1 cellular context compared by ENCODE assay signal in genomic region chr21:33541105-33541711, GRCh38.
TF ChIP-seq lines count a peak whose summit lies in the region.

No MANE protein-coding gene starts in this region.

TF ChIP-seq in K562, 482 proteins besides CTCF, POLR2A, EP300 and RAD21 (continued from another document and continues in another):
- TF ChIP-seq RBM39 (optimal IDR thresholded peaks at IDR 0.05; ENCODE audit: low read depth, low read length) (peak; percentile 59), BRD4 (IDR thresholded peaks at IDR 0.05) (no peak), ZNF512 (tag; IDR thresholded peaks at IDR 0.05) (no peak), NFIC (IDR thresholded peaks at IDR 0.05) (no peak), ZSCAN29 (IDR thresholded peaks at IDR 0.05) (no peak), YY1 (IDR thresholded peaks at IDR 0.05; ENCODE audit: borderline replicate concordance in 1 of 3, control insufficient read depth in 1 of 3, extremely low read depth in 1 of 3, insufficient read depth in 3 of 3, insufficient read length in 1 of 3, insufficient replicate concordance in 2 of 3, low read depth in 1 of 3, low read length in 2 of 3) (no peak), ZNF324 (CRISPR knock-in tag; IDR thresholded peaks at IDR 0.05) (no peak), CREB1 (IDR thresholded peaks at IDR 0.05) (no peak; the same call in 1 of the 2 replicates), CREB1 (CRISPR knock-in tag; IDR thresholded peaks at IDR 0.05) (peak; percentile 32; the same call in 1 of the 2 replicates), ETV1 (tag; conservative IDR thresholded peaks at IDR 0.05; ENCODE audit: low read depth) (peak; percentile 89), ZBTB12 (CRISPR knock-in tag; IDR thresholded peaks at IDR 0.05) (peak; percentile 33; the same call in 1 of the 2 replicates), ZKSCAN1 (IDR thresholded peaks at IDR 0.05; ENCODE audit: low read depth, low read length) (0 out of 2 replicates have a peak, but pooled peaks have one; percentile 40), CREBBP (IDR thresholded peaks at IDR 0.05; ENCODE audit: low read depth, low read length) (no peak), TBL1XR1 (IDR thresholded peaks at IDR 0.05; ENCODE audit: low read length in 2 of 2) (peak; percentile 34 to 49; a peak in 1 of 4 replicates), PRMT5 (CRISPR knock-in tag; IDR thresholded peaks at IDR 0.05) (no peak), CBX3 (IDR thresholded peaks at IDR 0.05; ENCODE audit: borderline replicate concordance in 1 of 2, low read length in 2 of 2) (peak in 1 of 2 experiments; percentile 52; a peak in 1 of 3 replicates), NRF1 (conservative IDR thresholded peaks at IDR 0.05 in 1 of 2, IDR thresholded peaks at IDR 0.05 in 1 of 2) (0 out of 4 replicates have a peak, but pooled peaks of 1 of the 2 experiments have one; percentile 11), ARID4B (CRISPR knock-in tag; IDR thresholded peaks at IDR 0.05) (no peak), CBX1 (IDR thresholded peaks at IDR 0.05; ENCODE audit: low read depth) (peak; percentile 69; the same call in 1 of the 2 replicates), ZNF644 (tag; IDR thresholded peaks at IDR 0.05; ENCODE audit: low read depth) (0 out of 2 replicates have a peak, but pooled peaks have one; percentile 11), ADNP (tag; IDR thresholded peaks at IDR 0.05) (peak; percentile 92), ZNF511 (CRISPR knock-in tag; IDR thresholded peaks at IDR 0.05) (peak; percentile 77; the same call in 1 of the 2 replicates), CXXC5 (CRISPR knock-in tag; IDR thresholded peaks at IDR 0.05) (0 out of 2 replicates have a peak, but pooled peaks have one; percentile 23), EGR1 (conservative IDR thresholded peaks at IDR 0.05) (no peak), MCM3 (IDR thresholded peaks at IDR 0.05) (no peak), THAP7 (CRISPR knock-in tag; IDR thresholded peaks at IDR 0.05) (no peak), MLX (CRISPR knock-in tag; conservative IDR thresholded peaks at IDR 0.05) (no peak), TRIM25 (IDR thresholded peaks at IDR 0.05; ENCODE audit: borderline replicate concordance) (no peak), RBM25 (IDR thresholded peaks at IDR 0.05; ENCODE audit: low read depth, low read length, severe bottlenecking) (peak; percentile 3), ATF1 (CRISPR knock-in tag; IDR thresholded peaks at IDR 0.05) (no peak), ATF1 (tag; IDR thresholded peaks at IDR 0.05) (peak; percentile 41), NR4A1 (CRISPR knock-in tag; IDR thresholded peaks at IDR 0.05) (no peak), NR4A1 (tag; IDR thresholded peaks at IDR 0.05) (no peak), ZBTB1 (CRISPR knock-in tag; IDR thresholded peaks at IDR 0.05; ENCODE audit: borderline replicate concordance, low read depth) (no peak), ZNF354B (CRISPR knock-in tag; IDR thresholded peaks at IDR 0.05) (no peak), HEY1 (CRISPR knock-in tag; IDR thresholded peaks at IDR 0.05; ENCODE audit: borderline replicate concordance) (no peak), NCOR1 (IDR thresholded peaks at IDR 0.05) (peak; percentile 18; the same call in 1 of the 2 replicates), ARNT (IDR thresholded peaks at IDR 0.05) (peak in 1 of 2 experiments; percentile 38; a peak in 2 of 4 replicates), MBD2 (IDR thresholded peaks at IDR 0.05; ENCODE audit: borderline replicate concordance, low read depth) (no peak), CBX5 (IDR thresholded peaks at IDR 0.05; ENCODE audit: borderline replicate concordance, low read depth) (no peak), NBN (IDR thresholded peaks at IDR 0.05; ENCODE audit: low read depth) (peak; percentile 19; the same call in 1 of the 2 replicates), HES1 (IDR thresholded peaks at IDR 0.05; ENCODE audit: low read depth) (0 out of 2 replicates have a peak, but pooled peaks have one; percentile 13), GATAD2B (IDR thresholded peaks at IDR 0.05; ENCODE audit: borderline replicate concordance) (no peak), ZNF79 (CRISPR knock-in tag; IDR thresholded peaks at IDR 0.05; ENCODE audit: low read depth) (no peak), NFRKB (IDR thresholded peaks at IDR 0.05; ENCODE audit: low read depth) (no peak), TEAD1 (CRISPR knock-in tag; IDR thresholded peaks at IDR 0.05) (no peak), ZNF76 (CRISPR knock-in tag; IDR thresholded peaks at IDR 0.05; ENCODE audit: borderline replicate concordance) (no peak), CC2D1A (IDR thresholded peaks at IDR 0.05) (peak; percentile 44; the same call in 1 of the 2 replicates), FOXM1 (IDR thresholded peaks at IDR 0.05; ENCODE audit: low read depth) (0 out of 2 replicates have a peak, but pooled peaks have one; percentile 17), FOXM1 (CRISPR knock-in tag; IDR thresholded peaks at IDR 0.05; ENCODE audit: low read depth) (no peak), CBX2 (IDR thresholded peaks at IDR 0.05; ENCODE audit: insufficient read depth, low read length, poor library complexity, severe bottlenecking) (no peak), SOX6 (IDR thresholded peaks at IDR 0.05) (no peak)
- TF ChIP-seq, protein P1, sequence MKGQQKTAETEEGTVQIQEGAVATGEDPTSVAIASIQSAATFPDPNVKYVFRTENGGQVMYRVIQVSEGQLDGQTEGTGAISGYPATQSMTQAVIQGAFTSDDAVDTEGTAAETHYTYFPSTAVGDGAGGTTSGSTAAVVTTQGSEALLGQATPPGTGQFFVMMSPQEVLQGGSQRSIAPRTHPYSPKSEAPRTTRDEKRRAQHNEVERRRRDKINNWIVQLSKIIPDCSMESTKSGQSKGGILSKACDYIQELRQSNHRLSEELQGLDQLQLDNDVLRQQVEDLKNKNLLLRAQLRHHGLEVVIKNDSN (CRISPR knock-in tag; IDR thresholded peaks at IDR 0.05), result no peak
- TF ChIP-seq, protein P2, sequence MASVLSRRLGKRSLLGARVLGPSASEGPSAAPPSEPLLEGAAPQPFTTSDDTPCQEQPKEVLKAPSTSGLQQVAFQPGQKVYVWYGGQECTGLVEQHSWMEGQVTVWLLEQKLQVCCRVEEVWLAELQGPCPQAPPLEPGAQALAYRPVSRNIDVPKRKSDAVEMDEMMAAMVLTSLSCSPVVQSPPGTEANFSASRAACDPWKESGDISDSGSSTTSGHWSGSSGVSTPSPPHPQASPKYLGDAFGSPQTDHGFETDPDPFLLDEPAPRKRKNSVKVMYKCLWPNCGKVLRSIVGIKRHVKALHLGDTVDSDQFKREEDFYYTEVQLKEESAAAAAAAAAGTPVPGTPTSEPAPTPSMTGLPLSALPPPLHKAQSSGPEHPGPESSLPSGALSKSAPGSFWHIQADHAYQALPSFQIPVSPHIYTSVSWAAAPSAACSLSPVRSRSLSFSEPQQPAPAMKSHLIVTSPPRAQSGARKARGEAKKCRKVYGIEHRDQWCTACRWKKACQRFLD (CRISPR knock-in tag; IDR thresholded peaks at IDR 0.05), result no peak
- TF ChIP-seq, protein P3, sequence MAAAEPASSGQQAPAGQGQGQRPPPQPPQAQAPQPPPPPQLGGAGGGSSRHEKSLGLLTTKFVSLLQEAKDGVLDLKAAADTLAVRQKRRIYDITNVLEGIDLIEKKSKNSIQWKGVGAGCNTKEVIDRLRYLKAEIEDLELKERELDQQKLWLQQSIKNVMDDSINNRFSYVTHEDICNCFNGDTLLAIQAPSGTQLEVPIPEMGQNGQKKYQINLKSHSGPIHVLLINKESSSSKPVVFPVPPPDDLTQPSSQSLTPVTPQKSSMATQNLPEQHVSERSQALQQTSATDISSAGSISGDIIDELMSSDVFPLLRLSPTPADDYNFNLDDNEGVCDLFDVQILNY (CRISPR knock-in tag; IDR thresholded peaks at IDR 0.05), result no peak
